In genomic region chr10:117697402-117697801, GRCh38 we compare ENCODE assay signal across 36 cellular contexts.
"Had no signal": no experiment of that assay in that cellular context is flagged by ENCODE, and none has a peak within 500 bp of the region (broad histone marks: within the 10 kb centered on the region; RNA-seq: fewer than 3 reads in every experiment).

No MANE protein-coding gene starts in this region.

- H3K27me3 ChIP-seq: MG63 had no signal

- DNase-seq: Karpas-422, Kasumi-1, MG63, MV-4-11, NCI-H1048, NCI-H1092, NCI-H1092 treated with DMSO at 0.1 percent for 48 hours, NCI-H1105, NCI-H1105 treated with DMSO at 0.1 percent for 48 hours, NCI-H1417, NCI-H1417 treated with DMSO at 0.1 percent for 48 hours, NCI-H1436, NCI-H1436 treated with DMSO at 0.1 percent for 48 hours, NCI-H146, NCI-H1694, NCI-H1694 treated with DMSO at 0.1 percent for 48 hours, NCI-H187, NCI-H187 treated with DMSO at 0.1 percent for 48 hours, NCI-H1930, NCI-H2029, NCI-H2029 treated with DMSO at 0.1 percent for 48 hours, NCI-H2081, NCI-H2081 treated with DMSO at 0.1 percent for 48 hours, NCI-H2107, NCI-H2171, NCI-H2171 treated with DMSO at 0.1 percent for 48 hours, NCI-H2227 treated with DMSO at 0.1 percent for 48 hours, NCI-H226, NCI-H345, NCI-H446, NCI-H446 treated with DMSO at 0.1 percent for 48 hours, NCI-H510A, NCI-H510A treated with DMSO at 0.1 percent for 48 hours, NCI-H524, NCI-H524 treated with DMSO at 0.1 percent for 48 hours, NCI-H526 had no signal

- H3K9me3 ChIP-seq: MG63 had no signal

- H3K36me3 ChIP-seq: MG63 had no signal

- H3K4me3 ChIP-seq: MG63 had no signal
